Comparison of ENCODE assay signal across 24 cellular contexts in genomic region chr6:8483650-8484049, GRCh38.
"Had no signal": no experiment of that assay in that cellular context is flagged by ENCODE, and none has a peak within 500 bp of the region (broad histone marks: within the 10 kb centered on the region; RNA-seq: fewer than 3 reads in every experiment).

No MANE protein-coding gene starts in this region.

- DNase-seq: cortex of kidney; effector CD8-positive, alpha-beta T cell; effector memory CD8-positive, alpha-beta T cell; endodermal cell; erythroblast; esophagus squamous epithelium; foreskin fibroblast; gastrocnemius medialis; glutamatergic neuron; head of caudate nucleus; heart right ventricle; hippocampal formation; left cardiac atrium; left lung; left ventricle myocardium superior; lower lobe of right lung; mesenchymal stem cell; mucosa of descending colon; naive B cell; naive thymus-derived CD8-positive, alpha-beta T cell had no signal

- H3K9me3 Mint-ChIP-seq: dendritic cell treated with granulocyte-macrophage colony-stimulating factor and Interleukin-4, amounts not matched to agents 40 ng/mL and 50 ng/mL, for 4 days had no signal

- H3K27ac Mint-ChIP-seq: dendritic cell treated with granulocyte-macrophage colony-stimulating factor and Interleukin-4, amounts not matched to agents 40 ng/mL and 50 ng/mL, for 4 days; effector memory CD8-positive, alpha-beta T cell; endodermal cell; mesothelial cell of epicardium; naive B cell; naive thymus-derived CD8-positive, alpha-beta T cell had no signal

- H3K27ac ChIP-seq: epithelial cell of prostate, esophagus squamous epithelium, gastrocnemius medialis, heart right ventricle, left lung, lower lobe of right lung had no signal

- H3K4me3 ChIP-seq: esophagus squamous epithelium, gastrocnemius medialis, heart right ventricle, left lung, lower lobe of right lung, mucosa of descending colon had no signal

- ATAC-seq: effector memory CD8-positive, alpha-beta T cell; esophagus mucosa; gastrocnemius medialis; heart right ventricle; left cardiac atrium; left lung; left ventricle myocardium superior; lower lobe of right lung; mucosa of descending colon; naive thymus-derived CD8-positive, alpha-beta T cell had no signal

- H3K4me1 ChIP-seq: esophagus squamous epithelium, heart right ventricle, left lung, lower lobe of right lung had no signal

- H3K9me3 ChIP-seq: esophagus squamous epithelium, left lung, lower lobe of right lung, mucosa of descending colon had no signal

- H3K4me1 Mint-ChIP-seq: endodermal cell; naive B cell; naive thymus-derived CD8-positive, alpha-beta T cell had no signal

- H3K36me3 ChIP-seq: esophagus squamous epithelium, gastrocnemius medialis, heart right ventricle, left lung, lower lobe of right lung had no signal

- H3K27me3 ChIP-seq: esophagus squamous epithelium, gastrocnemius medialis, heart right ventricle, left lung had no signal

- H3K27me3 Mint-ChIP-seq: dendritic cell treated with granulocyte-macrophage colony-stimulating factor and Interleukin-4, amounts not matched to agents 40 ng/mL and 50 ng/mL, for 4 days had no signal

- H3K36me3 Mint-ChIP-seq: naive B cell had no signal

- H3K4me3 Mint-ChIP-seq: dendritic cell treated with granulocyte-macrophage colony-stimulating factor and Interleukin-4, amounts not matched to agents 40 ng/mL and 50 ng/mL, for 4 days; effector memory CD8-positive, alpha-beta T cell; endodermal cell; mesothelial cell of epicardium; naive B cell; naive thymus-derived CD8-positive, alpha-beta T cell had no signal
